ENCODE assay signal across 18 cellular contexts in genomic region chr12:121830134-121830533, GRCh38. TPM values are rescaled to one million over a fixed set of nuclear protein-coding genes. Genes with fewer than 3 reads are reported as not detected.
DNase-seq lines count a peak whose midpoint lies in the region; ATAC-seq and TF ChIP-seq lines count a peak whose summit lies in the region.
"Had no signal": no experiment of that assay in that cellular context is flagged by ENCODE, and none has a peak within 500 bp of the region (broad histone marks: within the 10 kb centered on the region; RNA-seq: fewer than 3 reads in every experiment).

No MANE protein-coding gene starts in this region.

- H3K4me2 ChIP-seq in osteoblast (ENCODE audit: insufficient read depth, low read length): no peak overlapping the region
- H3K4me2 ChIP-seq: BLaER1 treated with 17β-estradiol and CSF1 and Interleukin-3, amounts not matched to agents 10 nM and 100 nM; GM23338 had no signal

- H3K4me1 Mint-ChIP-seq in T-helper 17 cell: peaks cover 14% of the 10 kb centered on the region
- H3K4me1 Mint-ChIP-seq: B cell, IgD-negative memory B cell had no signal

- intact Hi-C loops in left ventricle myocardium inferior (cut with micrococcal nuclease) (no loop called here), left cardiac atrium (cut with DNase I) (no loop called here), colonic mucosa (cut with DNase I) (no loop called here)

- H3K4me3 ChIP-seq in left ventricle myocardium inferior: no peak overlapping the region
- no peak overlapping the region for H3K4me3 ChIP-seq in osteoblast (ENCODE audit: insufficient read depth, low read length)
- H3K4me3 ChIP-seq in colonic mucosa: no peak overlapping the region
- H3K4me3 ChIP-seq: BLaER1 treated with 17β-estradiol and CSF1 and Interleukin-3, amounts not matched to agents 10 nM and 100 nM; GM23338 had no signal

- no peaks in the 10 kb centered on the region for H3K9me3 ChIP-seq in left ventricle myocardium inferior (replicated peaks)
- H3K9me3 ChIP-seq in T-helper 17 cell (ENCODE audit: control insufficient read depth, low read length, poor library complexity, severe bottlenecking): no peaks in the 10 kb centered on the region
- H3K9me3 ChIP-seq in osteoblast (ENCODE audit: low read depth, low read length): no peaks in the 10 kb centered on the region
- H3K9me3 ChIP-seq in colonic mucosa: no peaks in the 10 kb centered on the region
- H3K9me3 ChIP-seq: BLaER1 treated with 17β-estradiol and CSF1 and Interleukin-3, amounts not matched to agents 10 nM and 100 nM had no signal

- no peak for ATAC-seq in left cardiac atrium
- ATAC-seq in T-helper 17 cell: no peak
- ATAC-seq: GM23338, HepG2 had no signal

- DNase-seq in left ventricle myocardium inferior (no peak), left cardiac atrium (no peak), T-helper 17 cell (no peak), osteoblast (ENCODE audit: insufficient read length, low spot score, missing footprints) (peak; percentile 17), COLO829 (ENCODE audit: low spot score) (no peak), NCI-H345 (lab: John Stamatoyannopoulos, UW) (no peak), ecto neural progenitor cell (ENCODE audit: low spot score) (no peak), colonic mucosa (no peak)
- DNase-seq: CD4-positive, CD25-positive, alpha-beta regulatory T cell; CD8-positive, alpha-beta memory T cell; DMS153; DMS79 treated with DMSO at 0.1 percent for 48 hours; GF-D8 had no signal

- peaks cover 22% of the 10 kb centered on the region for H3K4me1 ChIP-seq in left ventricle myocardium inferior
- no peaks in the 10 kb centered on the region for H3K4me1 ChIP-seq in osteoblast (ENCODE audit: insufficient read depth, low read length)
- no peaks in the 10 kb centered on the region for H3K4me1 ChIP-seq in colonic mucosa
- H3K4me1 ChIP-seq: BLaER1 treated with 17β-estradiol and CSF1 and Interleukin-3, amounts not matched to agents 10 nM and 100 nM had no signal

- no peak for TF ChIP-seq CTCF in left ventricle myocardium inferior (IDR thresholded peaks at IDR 0.05; ENCODE audit: borderline replicate concordance)
- no peak for TF ChIP-seq CTCF in osteoblast (IDR thresholded peaks at IDR 0.05; ENCODE audit: extremely low read depth, low read depth, low read length)
- TF ChIP-seq CTCF in colonic mucosa (IDR thresholded peaks at IDR 0.05): no peak

- no peaks in the 10 kb centered on the region for H3K27me3 ChIP-seq in left ventricle myocardium inferior (ENCODE audit: low read depth)
- no peaks in the 10 kb centered on the region for H3K27me3 ChIP-seq in osteoblast (ENCODE audit: insufficient read depth, low read length)
- no peaks in the 10 kb centered on the region for H3K27me3 ChIP-seq in colonic mucosa
- H3K27me3 ChIP-seq: BLaER1 treated with 17β-estradiol and CSF1 and Interleukin-3, amounts not matched to agents 10 nM and 100 nM had no signal

- H3K27ac Mint-ChIP-seq in T-helper 17 cell: peak overlapping the region; percentile 37
- H3K27ac Mint-ChIP-seq: B cell, GM23338 had no signal

- peak overlapping the region; percentile 39 for H3K27ac ChIP-seq in left ventricle myocardium inferior (replicated peaks)
- no peak overlapping the region for H3K27ac ChIP-seq in osteoblast (ENCODE audit: low read depth, low read length)
- no peak overlapping the region for H3K27ac ChIP-seq in colonic mucosa
- H3K27ac ChIP-seq: BLaER1 treated with 17β-estradiol and CSF1 and Interleukin-3, amounts not matched to agents 10 nM and 100 nM had no signal

- H3K79me2 ChIP-seq in osteoblast (ENCODE audit: insufficient read depth, low read length): no peaks in the 10 kb centered on the region

- H3K9ac ChIP-seq in colonic mucosa (ENCODE audit: low read depth in 2 of 2, low read length in 2 of 2): no peak overlapping the region

- H2AFZ ChIP-seq in osteoblast (ENCODE audit: low read length): no peak overlapping the region
- H2AFZ ChIP-seq: GM23338 had no signal

- H4K20me1 ChIP-seq in osteoblast (ENCODE audit: insufficient read depth, low read length): peaks cover 15% of the 10 kb centered on the region

- no peak overlapping the region for H3K4me3 Mint-ChIP-seq in T-helper 17 cell
- H3K4me3 Mint-ChIP-seq: B cell; CD4-positive, CD25-positive, alpha-beta regulatory T cell; CD8-positive, alpha-beta memory T cell; GM23338; IgD-negative memory B cell had no signal

- H3K27me3 Mint-ChIP-seq in T-helper 17 cell: no peaks in the 10 kb centered on the region
- H3K27me3 Mint-ChIP-seq: B cell; CD4-positive, CD25-positive, alpha-beta regulatory T cell; CD8-positive, alpha-beta memory T cell; IgD-negative memory B cell had no signal

- peaks cover 18% of the 10 kb centered on the region for H3K36me3 Mint-ChIP-seq in T-helper 17 cell (ENCODE audit: low read depth)

- H3K36me3 ChIP-seq in left ventricle myocardium inferior: peaks cover 59% of the 10 kb centered on the region
- H3K36me3 ChIP-seq in osteoblast (ENCODE audit: insufficient read depth, low read length): peaks cover 51% of the 10 kb centered on the region
- peaks cover 20% of the 10 kb centered on the region for H3K36me3 ChIP-seq in colonic mucosa

RNA-seq across cellular contexts. Expression of gene SETD1B, which starts 26.3 kb away (rescaled TPM):
- total RNA-seq in left ventricle myocardium inferior (7.9 TPM), left cardiac atrium (10 to 100 TPM in 1 of 2 donors, 1 to 10 TPM in 1; 9.3 to 11.9 TPM), T-helper 17 cell (10 to 100 TPM; 54.5 to 64.1 TPM), osteoblast (5.0 and 5.8 TPM in 2 replicates), colonic mucosa (10 to 100 TPM; 20.4 to 25.4 TPM)

RNA-seq across cellular contexts. Expression of gene HPD, which starts 28.5 kb away (rescaled TPM):
- total RNA-seq in left ventricle myocardium inferior (1.3 TPM), left cardiac atrium (1 to 10 TPM; 1.8 to 2.9 TPM), T-helper 17 cell (not detected), osteoblast (under 0.01 TPM in 1 of 2 replicates, not detected in the other), colonic mucosa (under 1 TPM; 0.27 to 0.91 TPM)
- total RNA-seq: B cell; CD4-positive, CD25-positive, alpha-beta regulatory T cell; CD8-positive, alpha-beta memory T cell; GM23338 had no signal

RNA-seq across cellular contexts. Expression of gene RHOF, which starts 36.6 kb away (rescaled TPM):
- total RNA-seq in left ventricle myocardium inferior (44.3 TPM), left cardiac atrium (10 to 100 TPM; 14.7 to 25.1 TPM), T-helper 17 cell (100 to 1,000 TPM; 121 to 122 TPM), osteoblast (6.2 and 8.3 TPM in 2 replicates), colonic mucosa (10 to 100 TPM; 58.0 to 74.5 TPM)

RNA-seq across cellular contexts. Expression of gene PSMD9, which starts 58.5 kb away (rescaled TPM):
- 28.1 TPM for total RNA-seq in left ventricle myocardium inferior
- total RNA-seq in left cardiac atrium: 10 to 100 TPM; 33.2 to 34.1 TPM
- 10 to 100 TPM; 40.5 to 51.3 TPM for total RNA-seq in T-helper 17 cell
- total RNA-seq in osteoblast: 29.7 and 33.0 TPM in 2 replicates
- total RNA-seq in colonic mucosa: 10 to 100 TPM; 46.1 to 68.3 TPM
